In the genomic region with DNA sequence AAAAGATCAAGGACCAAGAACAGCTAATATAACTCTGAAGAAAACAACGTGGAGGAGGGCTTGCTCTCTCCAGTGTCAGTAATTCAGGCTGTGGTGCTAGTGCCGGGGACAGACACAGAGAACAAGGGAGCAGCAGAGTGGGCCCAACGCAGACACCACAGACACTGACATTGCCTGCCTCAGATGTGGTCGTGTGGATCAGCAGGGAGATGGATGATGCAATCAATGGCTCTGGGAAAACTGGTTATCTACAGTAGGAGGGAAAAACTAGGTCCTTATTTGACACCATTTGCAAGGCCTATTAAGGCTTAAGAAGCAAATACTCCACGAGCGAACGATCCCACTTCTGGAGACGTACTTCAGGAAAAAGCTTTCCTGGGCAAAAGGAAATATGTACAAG, we compare ENCODE assay signal across 1 cellular context.
TF ChIP-seq lines count a peak whose summit lies in the region.

No MANE protein-coding gene starts in this region.

TF ChIP-seq in HepG2, 621 proteins besides CTCF, POLR2A, EP300 and RAD21 (continued from another document):
- no peak for TF ChIP-seq UBTF (CRISPR knock-in tag; IDR thresholded peaks at IDR 0.05)
- no peak for TF ChIP-seq ZNF234 (CRISPR knock-in tag; conservative IDR thresholded peaks at IDR 0.05)
- TF ChIP-seq ZNF883 (CRISPR knock-in tag; IDR thresholded peaks at IDR 0.05; ENCODE audit: not compliant biosample characterization), result no peak
- TF ChIP-seq ZNF281 (CRISPR knock-in tag; IDR thresholded peaks at IDR 0.05; ENCODE audit: borderline replicate concordance), result 0 out of 2 replicates have a peak, but pooled peaks have one; percentile 10
- no peak for TF ChIP-seq SKI (IDR thresholded peaks at IDR 0.05; ENCODE audit: partially characterized antibody)
- TF ChIP-seq ATF3 (CRISPR knock-in tag; IDR thresholded peaks at IDR 0.05), result peak; percentile 95
- no peak for TF ChIP-seq RXRA (CRISPR knock-in tag; IDR thresholded peaks at IDR 0.05)
- TF ChIP-seq, protein P1, sequence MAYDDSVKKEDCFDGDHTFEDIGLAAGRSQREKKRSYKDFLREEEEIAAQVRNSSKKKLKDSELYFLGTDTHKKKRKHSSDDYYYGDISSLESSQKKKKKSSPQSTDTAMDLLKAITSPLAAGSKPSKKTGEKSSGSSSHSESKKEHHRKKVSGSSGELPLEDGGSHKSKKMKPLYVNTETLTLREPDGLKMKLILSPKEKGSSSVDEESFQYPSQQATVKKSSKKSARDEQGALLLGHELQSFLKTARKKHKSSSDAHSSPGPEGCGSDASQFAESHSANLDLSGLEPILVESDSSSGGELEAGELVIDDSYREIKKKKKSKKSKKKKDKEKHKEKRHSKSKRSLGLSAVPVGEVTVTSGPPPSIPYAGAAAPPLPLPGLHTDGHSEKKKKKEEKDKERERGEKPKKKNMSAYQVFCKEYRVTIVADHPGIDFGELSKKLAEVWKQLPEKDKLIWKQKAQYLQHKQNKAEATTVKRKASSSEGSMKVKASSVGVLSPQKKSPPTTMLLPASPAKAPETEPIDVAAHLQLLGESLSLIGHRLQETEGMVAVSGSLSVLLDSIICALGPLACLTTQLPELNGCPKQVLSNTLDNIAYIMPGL (CRISPR knock-in tag; IDR thresholded peaks at IDR 0.05; ENCODE audit: borderline replicate concordance in 1 of 2, low read depth in 1 of 2), result no peak
- TF ChIP-seq, protein P2, sequence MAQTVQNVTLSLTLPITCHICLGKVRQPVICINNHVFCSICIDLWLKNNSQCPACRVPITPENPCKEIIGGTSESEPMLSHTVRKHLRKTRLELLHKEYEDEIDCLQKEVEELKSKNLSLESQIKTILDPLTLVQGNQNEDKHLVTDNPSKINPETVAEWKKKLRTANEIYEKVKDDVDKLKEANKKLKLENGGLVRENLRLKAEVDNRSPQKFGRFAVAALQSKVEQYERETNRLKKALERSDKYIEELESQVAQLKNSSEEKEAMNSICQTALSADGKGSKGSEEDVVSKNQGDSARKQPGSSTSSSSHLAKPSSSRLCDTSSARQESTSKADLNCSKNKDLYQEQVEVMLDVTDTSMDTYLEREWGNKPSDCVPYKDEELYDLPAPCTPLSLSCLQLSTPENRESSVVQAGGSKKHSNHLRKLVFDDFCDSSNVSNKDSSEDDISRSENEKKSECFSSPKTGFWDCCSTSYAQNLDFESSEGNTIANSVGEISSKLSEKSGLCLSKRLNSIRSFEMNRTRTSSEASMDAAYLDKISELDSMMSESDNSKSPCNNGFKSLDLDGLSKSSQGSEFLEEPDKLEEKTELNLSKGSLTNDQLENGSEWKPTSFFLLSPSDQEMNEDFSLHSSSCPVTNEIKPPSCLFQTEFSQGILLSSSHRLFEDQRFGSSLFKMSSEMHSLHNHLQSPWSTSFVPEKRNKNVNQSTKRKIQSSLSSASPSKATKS (CRISPR knock-in tag; IDR thresholded peaks at IDR 0.05), result no peak
- no peak for TF ChIP-seq NR3C1 (CRISPR knock-in tag; IDR thresholded peaks at IDR 0.05)
- TF ChIP-seq SRSF9 (IDR thresholded peaks at IDR 0.05; ENCODE audit: borderline replicate concordance, insufficient read depth, low read depth, low read length, poor library complexity, severe bottlenecking), result no peak
- TF ChIP-seq ZFP36L1 (CRISPR knock-in tag; IDR thresholded peaks at IDR 0.05), result no peak
- TF ChIP-seq ZNF878 (CRISPR knock-in tag; IDR thresholded peaks at IDR 0.05), result 0 out of 2 replicates have a peak, but pooled peaks have one; percentile 45
- 0 out of 2 replicates have a peak, but pooled peaks have one; percentile 39 for TF ChIP-seq POGZ (CRISPR knock-in tag; IDR thresholded peaks at IDR 0.05)
- peak; percentile 98 for TF ChIP-seq CEBPG (CRISPR knock-in tag; IDR thresholded peaks at IDR 0.05)
- peak; percentile 16; the same call in 1 of the 2 replicates for TF ChIP-seq ZNF788 (CRISPR knock-in tag; IDR thresholded peaks at IDR 0.05; ENCODE audit: borderline replicate concordance)
- TF ChIP-seq ATF7 (IDR thresholded peaks at IDR 0.05), result peak; percentile 81
- no peak for TF ChIP-seq ATF7 (CRISPR knock-in tag; IDR thresholded peaks at IDR 0.05)
- peak; percentile 39; the same call in 1 of the 2 replicates for TF ChIP-seq TBX2 (CRISPR knock-in tag; IDR thresholded peaks at IDR 0.05; ENCODE audit: borderline replicate concordance)
- TF ChIP-seq, protein P3, sequence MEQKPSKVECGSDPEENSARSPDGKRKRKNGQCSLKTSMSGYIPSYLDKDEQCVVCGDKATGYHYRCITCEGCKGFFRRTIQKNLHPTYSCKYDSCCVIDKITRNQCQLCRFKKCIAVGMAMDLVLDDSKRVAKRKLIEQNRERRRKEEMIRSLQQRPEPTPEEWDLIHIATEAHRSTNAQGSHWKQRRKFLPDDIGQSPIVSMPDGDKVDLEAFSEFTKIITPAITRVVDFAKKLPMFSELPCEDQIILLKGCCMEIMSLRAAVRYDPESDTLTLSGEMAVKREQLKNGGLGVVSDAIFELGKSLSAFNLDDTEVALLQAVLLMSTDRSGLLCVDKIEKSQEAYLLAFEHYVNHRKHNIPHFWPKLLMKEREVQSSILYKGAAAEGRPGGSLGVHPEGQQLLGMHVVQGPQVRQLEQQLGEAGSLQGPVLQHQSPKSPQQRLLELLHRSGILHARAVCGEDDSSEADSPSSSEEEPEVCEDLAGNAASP (CRISPR knock-in tag; IDR thresholded peaks at IDR 0.05; ENCODE audit: borderline replicate concordance), result peak; percentile 52; the same call in 1 of the 2 replicates
- no peak for TF ChIP-seq HNF4G (IDR thresholded peaks at IDR 0.05; ENCODE audit: borderline replicate concordance, low read depth, low read length)
- TF ChIP-seq HNF4G (CRISPR knock-in tag; IDR thresholded peaks at IDR 0.05; ENCODE audit: borderline replicate concordance, low read depth), result no peak
- no peak for TF ChIP-seq PBX3 (CRISPR knock-in tag; IDR thresholded peaks at IDR 0.05; ENCODE audit: borderline replicate concordance)
- TF ChIP-seq STAG1 (CRISPR knock-in tag; IDR thresholded peaks at IDR 0.05), result no peak
- no peak for TF ChIP-seq KDM3A (CRISPR knock-in tag; IDR thresholded peaks at IDR 0.05; ENCODE audit: low read depth)
- no peak for TF ChIP-seq SOX5 (CRISPR knock-in tag; IDR thresholded peaks at IDR 0.05; ENCODE audit: borderline replicate concordance)
- TF ChIP-seq SSRP1 (CRISPR knock-in tag; IDR thresholded peaks at IDR 0.05), result no peak
- TF ChIP-seq YY1 (IDR thresholded peaks at IDR 0.05; ENCODE audit: insufficient read depth, insufficient replicate concordance, low read depth, low read length), result no peak
- TF ChIP-seq ATF7-NPFF (CRISPR knock-in tag; IDR thresholded peaks at IDR 0.05; ENCODE audit: low read depth), result no peak
- TF ChIP-seq PHF20 (CRISPR knock-in tag; IDR thresholded peaks at IDR 0.05), result no peak
- TF ChIP-seq AGO1 (IDR thresholded peaks at IDR 0.05; ENCODE audit: low read depth, low read length, poor library complexity, severe bottlenecking), result no peak
- no peak for TF ChIP-seq SPEN (CRISPR knock-in tag; IDR thresholded peaks at IDR 0.05; ENCODE audit: low read depth)
- no peak for TF ChIP-seq SOX13 (IDR thresholded peaks at IDR 0.05)
- no peak for TF ChIP-seq SOX13 (CRISPR knock-in tag; conservative IDR thresholded peaks at IDR 0.05 in 1 of 2, IDR thresholded peaks at IDR 0.05 in 1 of 2)
- TF ChIP-seq JUNB (CRISPR knock-in tag; IDR thresholded peaks at IDR 0.05; ENCODE audit: borderline replicate concordance), result no peak
- no peak for TF ChIP-seq SOX6 (IDR thresholded peaks at IDR 0.05)
- no peak for TF ChIP-seq SOX6 (CRISPR knock-in tag; IDR thresholded peaks at IDR 0.05)
- peak; percentile 22; the same call in 1 of the 2 replicates for TF ChIP-seq IRF2 (CRISPR knock-in tag; IDR thresholded peaks at IDR 0.05)
- 0 out of 2 replicates have a peak, but pooled peaks have one; percentile 23 for TF ChIP-seq TFAP4 (IDR thresholded peaks at IDR 0.05; ENCODE audit: borderline replicate concordance, low read depth)
- TF ChIP-seq TP53 (CRISPR knock-in tag; conservative IDR thresholded peaks at IDR 0.05), result no peak
